26 cellular contexts compared by ENCODE assay signal in the genomic region with DNA sequence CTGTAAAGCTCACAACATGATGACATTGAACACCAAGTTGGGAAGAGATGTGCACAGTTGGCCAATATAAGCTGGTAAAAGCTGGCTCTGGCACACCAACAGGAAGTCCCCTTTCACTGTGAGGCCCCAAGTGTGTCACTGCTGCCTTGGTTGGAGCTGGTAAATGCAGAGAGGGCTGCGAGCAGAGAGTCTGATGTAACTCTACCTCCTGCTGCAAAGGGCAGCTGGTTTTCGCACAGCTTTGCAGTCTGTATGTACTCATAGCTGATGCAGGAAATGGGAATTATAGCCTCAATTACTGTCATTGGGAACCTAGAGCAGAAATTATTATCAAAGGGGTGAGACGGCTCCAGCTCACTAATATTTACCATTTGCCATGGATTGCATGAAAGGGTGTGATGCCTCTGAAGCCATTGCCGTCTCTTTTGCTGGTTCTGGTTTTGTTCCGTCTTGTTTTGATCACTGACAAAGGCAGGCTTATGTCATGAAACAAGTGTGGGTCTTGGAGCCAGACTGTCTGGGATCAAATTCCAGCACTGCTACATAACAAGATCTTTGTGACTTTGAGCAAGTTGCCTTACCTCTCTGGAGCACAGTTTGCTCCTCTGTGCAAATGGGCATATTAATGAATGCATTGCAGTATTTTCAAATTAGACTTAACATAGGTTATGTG.
DNase-seq lines count a peak whose midpoint lies in the region; ATAC-seq and TF ChIP-seq lines count a peak whose summit lies in the region.
"Had no signal": no experiment of that assay in that cellular context is flagged by ENCODE, and none has a peak within 500 bp of the region (broad histone marks: within the 10 kb centered on the region; RNA-seq: fewer than 3 reads in every experiment).

No MANE protein-coding gene starts in this region.

- no peak overlapping the region for H2AFZ ChIP-seq in hepatocyte

- H3K9me3 ChIP-seq in hepatocyte (ENCODE audit: low read depth) = no peaks in the 10 kb centered on the region
- H3K9me3 ChIP-seq: spleen, transverse colon had no signal

- 33% methylated on average over 5 of the region's 5 CpGs for WGBS in hepatocyte (ENCODE audit: low lambda C conversion rate, missing lambda C conversion rate)

- H3K36me3 ChIP-seq in hepatocyte (replicated peaks; ENCODE audit: insufficient read depth, low read depth) = no peaks in the 10 kb centered on the region
- H3K36me3 ChIP-seq: cardiac muscle cell, spleen, transverse colon had no signal

- no peaks in the 10 kb centered on the region for H3K27me3 ChIP-seq in hepatocyte
- H3K27me3 ChIP-seq: cardiac muscle cell, transverse colon had no signal

- no peaks in the 10 kb centered on the region for H3K79me2 ChIP-seq in hepatocyte

- H3K36me3 Mint-ChIP-seq in T-helper 2 cell treated with Interferon-gamma antibody and Interleukin-4, amounts not matched to agents 5 μg/mL and 100 μg/mL, for 36 hours (ENCODE audit: low read depth) = no peaks in the 10 kb centered on the region

- H3K4me3 Mint-ChIP-seq in T-helper 2 cell treated with Interferon-gamma antibody and Interleukin-4, amounts not matched to agents 5 μg/mL and 100 μg/mL, for 36 hours = no peak overlapping the region
- H3K4me3 Mint-ChIP-seq: activated naive CD4-positive, alpha-beta T cell treated with anti-CD3 and anti-CD28 coated beads for 36 hours; activated T-cell treated with anti-CD3 and anti-CD28 coated beads, Interleukin-2, amount 50 U/mL, for 72 hours; dendritic cell treated with granulocyte-macrophage colony-stimulating factor and Interleukin-4, amounts not matched to agents 40 ng/mL and 50 ng/mL, for 4 days; H9 had no signal

- H4K20me1 ChIP-seq in hepatocyte (ENCODE audit: insufficient read depth, poor library complexity, severe bottlenecking) = no peaks in the 10 kb centered on the region

- no peaks in the 10 kb centered on the region for H3K4me1 Mint-ChIP-seq in T-helper 2 cell treated with Interferon-gamma antibody and Interleukin-4, amounts not matched to agents 5 μg/mL and 100 μg/mL, for 36 hours (ENCODE audit: low read depth)

- ATAC-seq in HG03520 (IDR thresholded peaks at IDR 0.05; ENCODE audit: unreplicated experiment) = no peak
- ATAC-seq in HG03045 (IDR thresholded peaks at IDR 0.05; ENCODE audit: unreplicated experiment) = no peak
- ATAC-seq: activated T-cell treated with anti-CD3 and anti-CD28 coated beads, Interleukin-2, amount 50 U/mL, for 72 hours; stimulated activated naive CD8-positive, alpha-beta T cell treated with anti-CD3 and anti-CD28 coated beads, Interleukin-15, Interleukin-2, amounts not matched to agents 100 U/mL and 50 U/mL, for 24 hours had no signal

- H3K27ac Mint-ChIP-seq in T-helper 2 cell treated with Interferon-gamma antibody and Interleukin-4, amounts not matched to agents 5 μg/mL and 100 μg/mL, for 36 hours = no peak overlapping the region
- H3K27ac Mint-ChIP-seq: activated naive CD4-positive, alpha-beta T cell treated with anti-CD3 and anti-CD28 coated beads for 36 hours; activated T-cell treated with anti-CD3 and anti-CD28 coated beads, Interleukin-2, amount 50 U/mL, for 72 hours; dendritic cell treated with granulocyte-macrophage colony-stimulating factor and Interleukin-4, amounts not matched to agents 40 ng/mL and 50 ng/mL, for 4 days; H9 had no signal

- H3K4me3 ChIP-seq in hepatocyte = no peak overlapping the region
- H3K4me3 ChIP-seq: cardiac muscle cell, spleen, transverse colon had no signal

- peaks cover 37% of the 10 kb centered on the region for H3K4me1 ChIP-seq in hepatocyte (ENCODE audit: insufficient read depth)
- H3K4me1 ChIP-seq: spleen had no signal

- no peak for TF ChIP-seq CTCF in hepatocyte (IDR thresholded peaks at IDR 0.05; ENCODE audit: poor library complexity)

- H3K4me2 ChIP-seq in hepatocyte = peak overlapping the region; percentile 10

- no peaks in the 10 kb centered on the region for H3K27me3 Mint-ChIP-seq in T-helper 2 cell treated with Interferon-gamma antibody and Interleukin-4, amounts not matched to agents 5 μg/mL and 100 μg/mL, for 36 hours (ENCODE audit: low read depth)

- no peaks in the 10 kb centered on the region for H3K9me2 ChIP-seq in hepatocyte (replicated peaks; ENCODE audit: insufficient read depth)

- peak overlapping the region; percentile 77 for H3K27ac ChIP-seq in hepatocyte
- H3K27ac ChIP-seq: C4-2B, cardiac muscle cell, spleen, transverse colon had no signal

- no peaks in the 10 kb centered on the region for H3K9me3 Mint-ChIP-seq in T-helper 2 cell treated with Interferon-gamma antibody and Interleukin-4, amounts not matched to agents 5 μg/mL and 100 μg/mL, for 36 hours
- H3K9me3 Mint-ChIP-seq: activated naive CD4-positive, alpha-beta T cell treated with anti-CD3 and anti-CD28 coated beads for 36 hours; activated T-cell treated with anti-CD3 and anti-CD28 coated beads, Interleukin-2, amount 50 U/mL, for 72 hours; dendritic cell treated with granulocyte-macrophage colony-stimulating factor and Interleukin-4, amounts not matched to agents 40 ng/mL and 50 ng/mL, for 4 days; H9 had no signal

- DNase-seq in NK-92 treated with Interleukin-12 subunit alpha and Interleukin-12 subunit beta, amount 100 ng/mL, for 24 hours (lab: John Stamatoyannopoulos, UW) = peak; percentile 40
- no peak for DNase-seq in NK-92 (lab: John Stamatoyannopoulos, UW; ENCODE audit: unreplicated experiment)
- peak; percentile 34 for DNase-seq in NCI-H2227 treated with DMSO at 0.1 percent for 48 hours (lab: John Stamatoyannopoulos, UW)
- peak; percentile 29 for DNase-seq in hepatocyte (ENCODE audit: low spot score)
- no peak for DNase-seq in T-helper 2 cell treated with Interferon-gamma antibody and Interleukin-4, amounts not matched to agents 5 μg/mL and 100 μg/mL, for 36 hours (ENCODE audit: low spot score)
- no peak for DNase-seq in activated CD4-positive, alpha-beta T cell treated with anti-CD3 and anti-CD28 coated beads for 1 hour
- DNase-seq: activated naive CD4-positive, alpha-beta T cell treated with anti-CD3 and anti-CD28 coated beads for 36 hours; activated T-cell treated with anti-CD3 and anti-CD28 coated beads, Interleukin-2, amount 50 U/mL, for 72 hours; amniotic stem cell; IMR-90; kidney glomerular epithelial cell; mammary epithelial cell; NCI-H1694; NCI-H524 treated with DMSO at 0.1 percent for 48 hours; occipital lobe; spleen; stimulated activated CD4-positive, alpha-beta T cell treated with anti-CD3 and anti-CD28 coated beads, Interleukin-4, amount 100 ng/mL, for 24 hours; stimulated activated naive CD8-positive, alpha-beta T cell treated with anti-CD3 and anti-CD28 coated beads, Interleukin-15, Interleukin-2, amounts not matched to agents 100 U/mL and 50 U/mL, for 24 hours; SW 1271; transverse colon had no signal

Comparison
In these comparisons a context has a peak if more than half of its experiments do, and no peak if none do; other contexts are left out.
1. DNase-seq: peak in NK-92 treated with Interleukin-12 subunit alpha and Interleukin-12 subunit beta, amount 100 ng/mL, for 24 hours (single experiment), NCI-H2227 treated with DMSO at 0.1 percent for 48 hours (single experiment) and hepatocyte (single experiment); none in NK-92 (single experiment), T-helper 2 cell treated with Interferon-gamma antibody and Interleukin-4, amounts not matched to agents 5 μg/mL and 100 μg/mL, for 36 hours (single experiment) and activated CD4-positive, alpha-beta T cell treated with anti-CD3 and anti-CD28 coated beads for 1 hour (single experiment).